ENCODE assay signal across 23 cellular contexts in genomic region chr6:169131356-169131755, GRCh38.
DNase-seq lines count a peak whose midpoint lies in the region; ATAC-seq and TF ChIP-seq lines count a peak whose summit lies in the region.
"Had no signal": no experiment of that assay in that cellular context is flagged by ENCODE, and none has a peak within 500 bp of the region (broad histone marks: within the 10 kb centered on the region; RNA-seq: fewer than 3 reads in every experiment).

No MANE protein-coding gene starts in this region.

- in situ Hi-C loops in IMR-90 (cut with MboI; ENCODE audit: low sequenced_read_pairs): no loop called here

- H3K56ac ChIP-seq in IMR-90 (ENCODE audit: extremely low read depth, insufficient read depth, low read length): no peak overlapping the region
- H3K56ac ChIP-seq in H9 (ENCODE audit: insufficient read length, low read depth, low read length): no peak overlapping the region

- no peaks in the 10 kb centered on the region for H3K79me1 ChIP-seq in IMR-90 (ENCODE audit: low read depth in 1 of 2, low read length in 2 of 2)
- H3K79me1 ChIP-seq in H9 (ENCODE audit: insufficient read depth, low read depth, low read length, poor library complexity, severe bottlenecking): no peaks in the 10 kb centered on the region

- no peaks in the 10 kb centered on the region for H3K9me1 ChIP-seq in IMR-90 (ENCODE audit: insufficient read depth, low read length)

- H4K20me1 ChIP-seq in IMR-90 (ENCODE audit: insufficient read depth, low read length) (no peaks in the 10 kb centered on the region), H9 (ENCODE audit: control insufficient read depth, insufficient read depth, insufficient read length) (no peaks in the 10 kb centered on the region)

- no peak overlapping the region for H2AFZ ChIP-seq in IMR-90 (replicated peaks; ENCODE audit: low read length, poor library complexity)
- H2AFZ ChIP-seq in H9 (ENCODE audit: low read length): no peak overlapping the region
- H2AFZ ChIP-seq: PC-9 had no signal

- H3T11ph ChIP-seq in H9 (ENCODE audit: low read length): no peak overlapping the region

- no peak overlapping the region for H4K91ac ChIP-seq in IMR-90 (ENCODE audit: insufficient read depth, low read depth, low read length)
- H4K91ac ChIP-seq in H9 (ENCODE audit: insufficient read length, low read depth, low read length): no peak overlapping the region

- TF ChIP-seq POLR2A in IMR-90 (IDR thresholded peaks at IDR 0.05; ENCODE audit: low read depth, low read length) (no peak), thyroid gland (IDR thresholded peaks at IDR 0.05) (no peak), stomach (IDR thresholded peaks at IDR 0.05) (no peak)

- H2BK20ac ChIP-seq in IMR-90 (ENCODE audit: low read depth, low read length) (no peak overlapping the region), H9 (ENCODE audit: low read depth, low read length, poor library complexity, severe bottlenecking) (no peak overlapping the region)

- no peaks in the 10 kb centered on the region for H3K27me3 ChIP-seq in IMR-90 (ENCODE audit: control insufficient read depth, insufficient read depth, low read length)
- H3K27me3 ChIP-seq in thyroid gland: no peaks in the 10 kb centered on the region
- no peaks in the 10 kb centered on the region for H3K27me3 ChIP-seq in H9 (ENCODE audit: insufficient read depth, low read length)
- H3K27me3 ChIP-seq in stomach: no peaks in the 10 kb centered on the region
- H3K27me3 ChIP-seq: body of pancreas, spleen had no signal

- no peak overlapping the region for H2AK9ac ChIP-seq in IMR-90 (replicated peaks; ENCODE audit: low read depth, low read length, poor library complexity)

- no TSS peak for BruUV-seq in IMR-90 (replicated peaks; lab: Mats Ljungman, UMichigan)

- H3K4me3 ChIP-seq in IMR-90 (ENCODE audit: insufficient read depth, low read depth, low read length): no peak overlapping the region
- no peak overlapping the region for H3K4me3 ChIP-seq in thyroid gland (replicated peaks in 1 of 3)
- no peak overlapping the region for H3K4me3 ChIP-seq in stomach
- H3K4me3 ChIP-seq: body of pancreas, PC-9, spleen had no signal

- H3K14ac ChIP-seq in IMR-90 (replicated peaks; ENCODE audit: low read depth, low read length) (no peak overlapping the region), H9 (ENCODE audit: insufficient read depth, low read length) (no peak overlapping the region; the same call in 1 of the 2 replicates)

- peaks cover 16% of the 10 kb centered on the region for H3K4me1 Mint-ChIP-seq in WTC11
- H3K4me1 Mint-ChIP-seq in H9: peaks cover 9 to 10% of the 10 kb centered on the region in 2 experiments
- H3K4me1 Mint-ChIP-seq: activated CD4-positive, alpha-beta T cell treated with anti-CD3 and anti-CD28 coated beads, Interleukin-2, amount 10 ng/mL, durations not matched to agents 24 days and 14 days; activated naive CD8-positive, alpha-beta T cell treated with anti-CD3 and anti-CD28 coated beads, Interleukin-2, amount 50 U/mL, for 24 hours; CD4-positive, CD25-positive, alpha-beta regulatory T cell had no signal

- H3K27ac Mint-ChIP-seq in WTC11: no peak overlapping the region
- H3K27ac Mint-ChIP-seq in H9: peak overlapping the region in 1 of 3 experiments; percentile 75; a peak in 2 of 7 replicates
- H3K27ac Mint-ChIP-seq: activated CD4-positive, alpha-beta T cell treated with anti-CD3 and anti-CD28 coated beads, Interleukin-2, amount 10 ng/mL, durations not matched to agents 24 days and 14 days; activated naive CD8-positive, alpha-beta T cell treated with anti-CD3 and anti-CD28 coated beads, Interleukin-2, amount 50 U/mL, for 24 hours; CD4-positive, CD25-positive, alpha-beta regulatory T cell; natural killer cell treated with Interleukin-12 subunit alpha and Interleukin-12 subunit beta and Interleukin-15 and Interleukin-18, amount 100 ng/mL, for 72 hours had no signal

- no peak overlapping the region; the same call in 1 of the 2 replicates for H3K4ac ChIP-seq in IMR-90 (ENCODE audit: low read depth, low read length)
- no peak overlapping the region for H3K4ac ChIP-seq in H9 (ENCODE audit: low read depth, low read length)

- H2BK12ac ChIP-seq in H9 (ENCODE audit: insufficient read length, low read depth, low read length): no peak overlapping the region

- H4K5ac ChIP-seq in IMR-90 (ENCODE audit: low read depth, low read length) (0 out of 2 replicates have a peak overlapping the region, but pooled peaks have one; percentile 8), H9 (ENCODE audit: insufficient read length, low read depth, low read length) (no peak overlapping the region)

- TF ChIP-seq RAD21 in IMR-90 (IDR thresholded peaks at IDR 0.05; ENCODE audit: low read length): no peak

- ATAC-seq in IMR-90 (ENCODE audit: low read depth): no peak
- peak; percentile 41; the same call in 1 of the 2 replicates for ATAC-seq in WTC11
- no peak for ATAC-seq in HG02798 (IDR thresholded peaks at IDR 0.05; ENCODE audit: poor library complexity, unreplicated experiment)
- ATAC-seq: activated naive CD8-positive, alpha-beta T cell treated with anti-CD3 and anti-CD28 coated beads, Interleukin-2, amount 50 U/mL, for 24 hours; body of pancreas; natural killer cell treated with Interleukin-12 subunit alpha and Interleukin-12 subunit beta and Interleukin-15 and Interleukin-18, amount 100 ng/mL, for 72 hours had no signal

- TF ChIP-seq CTCF in IMR-90 (conservative IDR thresholded peaks at IDR 0.05; ENCODE audit: low read depth, low read length) (no peak), WTC11 (IDR thresholded peaks at IDR 0.05) (no peak), thyroid gland (IDR thresholded peaks at IDR 0.05) (no peak), H9 (conservative IDR thresholded peaks at IDR 0.05) (no peak), stomach (IDR thresholded peaks at IDR 0.05) (no peak)

- TF ChIP-seq EP300 in stomach (IDR thresholded peaks at IDR 0.05): no peak

- CTCF ChIA-PET in IMR-90 (lab: Yijun Ruan, JAX) (no interaction called here), WTC11 (lab: Charles Lee) (no interaction called here)

- H3K23ac ChIP-seq in IMR-90 (ENCODE audit: low read depth, low read length): no peak overlapping the region
- H3K23ac ChIP-seq in H9 (ENCODE audit: insufficient read length, low read depth, low read length): no peak overlapping the region

- H3K9me3 Mint-ChIP-seq in WTC11: peaks cover 48% of the 10 kb centered on the region
- peaks cover 8 to 26% of the 10 kb centered on the region in 2 experiments; a peak in 4 of 5 replicates for H3K9me3 Mint-ChIP-seq in H9
- H3K9me3 Mint-ChIP-seq: activated CD4-positive, alpha-beta T cell treated with anti-CD3 and anti-CD28 coated beads, Interleukin-2, amount 10 ng/mL, durations not matched to agents 24 days and 14 days had no signal

- H3K9ac ChIP-seq in IMR-90 (ENCODE audit: low read depth, low read length) (no peak overlapping the region), H9 (ENCODE audit: extremely low read depth, insufficient read length, low read length) (no peak overlapping the region)

- H3K36me3 ChIP-seq in IMR-90 (ENCODE audit: control insufficient read depth, insufficient read depth, low read length) (no peaks in the 10 kb centered on the region), thyroid gland (no peaks in the 10 kb centered on the region), stomach (no peaks in the 10 kb centered on the region)
- H3K36me3 ChIP-seq: spleen had no signal

- dilution Hi-C loops in IMR-90 (cut with HindIII; ENCODE audit: low sequenced_read_pairs, unreplicated experiment): no loop called here

- no peak overlapping the region for H2BK120ac ChIP-seq in IMR-90 (ENCODE audit: low read depth, low read length)
- H2BK120ac ChIP-seq in H9 (ENCODE audit: low read depth, low read length, poor library complexity, severe bottlenecking): no peak overlapping the region

- H3K9me3 ChIP-seq in IMR-90 (ENCODE audit: control insufficient read depth, insufficient read depth, low read length) (no peaks in the 10 kb centered on the region), thyroid gland (no peaks in the 10 kb centered on the region), H9 (ENCODE audit: control insufficient read depth, low read depth, low read length) (no peaks in the 10 kb centered on the region), stomach (no peaks in the 10 kb centered on the region)
- H3K9me3 ChIP-seq: body of pancreas had no signal

- WGBS in IMR-90 (ENCODE audit: extremely low coverage in 2 of 2, insufficient read length in 1 of 2), 2 experiments: 7% methylated on average over 2 of the region's 2 CpGs; no CpG with 5 or more reads in 1 of the 2 experiments
- WGBS in thyroid gland, 2 donors: 23 to 53% methylated on average over 2 of the region's 2 CpGs
- no CpG with 5 or more reads among the region's 2 CpGs for WGBS in H9 (ENCODE audit: extremely low coverage, insufficient read length, low lambda C conversion rate)
- 71 to 96% (median 85%) methylated on average over 2 of the region's 2 CpGs for WGBS in stomach, 5 donors

- H3K4me2 ChIP-seq in IMR-90 (ENCODE audit: low read depth, low read length): no peak overlapping the region
- no peak overlapping the region for H3K4me2 ChIP-seq in H9 (ENCODE audit: insufficient read depth, insufficient read length, low read length)
- H3K4me2 ChIP-seq: PC-9 had no signal

- no peak overlapping the region for H4K8ac ChIP-seq in IMR-90 (ENCODE audit: low read depth in 2 of 2, low read length in 2 of 2)
- H4K8ac ChIP-seq in H9 (replicated peaks; ENCODE audit: insufficient read length, low read depth, low read length): no peak overlapping the region

- no peak overlapping the region for H2BK15ac ChIP-seq in IMR-90 (ENCODE audit: low read depth, low read length)
- no peak overlapping the region for H2BK15ac ChIP-seq in H9 (ENCODE audit: low read depth, low read length)

- H3K36me3 Mint-ChIP-seq in WTC11: peaks cover 17% of the 10 kb centered on the region
- H3K36me3 Mint-ChIP-seq in H9 (ENCODE audit: insufficient read depth in 1 of 3, low read depth in 3 of 3): peaks cover 0 to 16% (median 3%) of the 10 kb centered on the region in 3 experiments; a peak in 3 of 7 replicates
- H3K36me3 Mint-ChIP-seq: CD4-positive, CD25-positive, alpha-beta regulatory T cell had no signal

- H3K27ac ChIP-seq in IMR-90 (ENCODE audit: insufficient read depth, low read length) (no peak overlapping the region), thyroid gland (no peak overlapping the region), H9 (ENCODE audit: insufficient read length, low read depth, low read length) (no peak overlapping the region), stomach (no peak overlapping the region)
- H3K27ac ChIP-seq: body of pancreas, PC-9, spleen, VCaP had no signal

- H3K27me3 Mint-ChIP-seq in WTC11 (ENCODE audit: low read depth): no peaks in the 10 kb centered on the region; the same call in 1 of the 2 replicates
- H3K27me3 Mint-ChIP-seq in H9 (ENCODE audit: low read depth): no peaks in the 10 kb centered on the region
- H3K27me3 Mint-ChIP-seq: activated CD4-positive, alpha-beta T cell treated with anti-CD3 and anti-CD28 coated beads, Interleukin-2, amount 10 ng/mL, durations not matched to agents 24 days and 14 days; CD4-positive, CD25-positive, alpha-beta regulatory T cell had no signal

- DNase-seq in IMR-90 (no peak), WTC11 (ENCODE audit: low spot score) (no peak), inferior parietal cortex (ENCODE audit: extremely low spot score) (peak; percentile 12), thyroid gland (peak; percentile 9 to 24), H9 (no peak), stomach (no peak)
- DNase-seq: activated effector memory CD4-positive, alpha-beta T cell treated with anti-CD3 and anti-CD28 coated beads, Interleukin-2, amount 50 U/mL, for 16 hours; activated naive CD8-positive, alpha-beta T cell treated with anti-CD3 and anti-CD28 coated beads, Interleukin-2, amount 50 U/mL, for 24 hours; activated T-cell treated with anti-CD3 and anti-CD28 coated beads, Interleukin-2, amount 50 U/mL, for 1 hour; body of pancreas; CD4-positive, CD25-positive, alpha-beta regulatory T cell; H7; KG1; NCI-H1436 treated with DMSO at 0.1 percent for 48 hours; NCI-H510A treated with DMSO at 0.1 percent for 48 hours; PC-9; Right ventricle myocardium superior; spleen; stimulated activated CD4-positive, alpha-beta T cell treated with anti-CD3 and anti-CD28 coated beads, Interleukin-2, amount 100 ng/mL, for 48 hours had no signal

- no peaks in the 10 kb centered on the region for H3K79me2 ChIP-seq in H9 (ENCODE audit: insufficient read depth, low read length)

- H2AK5ac ChIP-seq in IMR-90 (ENCODE audit: low read depth, low read length) (no peak overlapping the region), H9 (ENCODE audit: insufficient read length, low read length) (no peak overlapping the region)

- H2BK5ac ChIP-seq in IMR-90 (ENCODE audit: low read depth, low read length, poor library complexity, severe bottlenecking) (no peak overlapping the region), H9 (ENCODE audit: insufficient read length, low read length) (no peak overlapping the region)

- H3K4me3 Mint-ChIP-seq in WTC11 (no peak overlapping the region), H9 (no peak overlapping the region)
- H3K4me3 Mint-ChIP-seq: activated CD4-positive, alpha-beta T cell treated with anti-CD3 and anti-CD28 coated beads, Interleukin-2, amount 10 ng/mL, durations not matched to agents 24 days and 14 days; activated naive CD8-positive, alpha-beta T cell treated with anti-CD3 and anti-CD28 coated beads, Interleukin-2, amount 50 U/mL, for 24 hours; CD4-positive, CD25-positive, alpha-beta regulatory T cell; natural killer cell treated with Interleukin-12 subunit alpha and Interleukin-12 subunit beta and Interleukin-15 and Interleukin-18, amount 100 ng/mL, for 72 hours had no signal

- POLR2A ChIA-PET in IMR-90 (lab: Charles Lee; ENCODE audit: unreplicated experiment): no interaction called here
- POLR2A ChIA-PET in WTC11 (lab: Charles Lee): no interaction called here

- no peaks in the 10 kb centered on the region for H3K23me2 ChIP-seq in H9 (ENCODE audit: insufficient read length, low read depth, low read length, poor library complexity, severe bottlenecking)

- intact Hi-C loops in IMR-90 (cut with micrococcal nuclease): no loop called here
- intact Hi-C loops in thyroid gland (cut with DNase I): no loop called here
- intact Hi-C loops in stomach (cut with DNase I; ENCODE audit: low total_unique reads): no loop called here

- H3K18ac ChIP-seq in IMR-90 (ENCODE audit: low read depth, low read length): no peak overlapping the region
- no peak overlapping the region for H3K18ac ChIP-seq in H9 (ENCODE audit: insufficient read length, low read depth, low read length)

- H3K4me1 ChIP-seq in IMR-90 (ENCODE audit: control insufficient read depth, insufficient read depth, low read length): no peaks in the 10 kb centered on the region
- H3K4me1 ChIP-seq in thyroid gland: no peaks in the 10 kb centered on the region
- H3K4me1 ChIP-seq in H9 (ENCODE audit: insufficient read depth, low read length): no peaks in the 10 kb centered on the region
- no peaks in the 10 kb centered on the region for H3K4me1 ChIP-seq in stomach
- H3K4me1 ChIP-seq: body of pancreas, spleen had no signal

Comparison
In these comparisons a context has a peak if more than half of its experiments do, and no peak if none do; other contexts are left out.
1. DNase-seq: peak in inferior parietal cortex (single experiment) and thyroid gland (2 of 2); none in IMR-90 (single experiment), WTC11 (single experiment), H9 (single experiment) and stomach (single experiment).